In genomic region chr6:134175532-134176282, GRCh38 we compare ENCODE assay signal across 8 cellular contexts.
A peak's percentile ranks its signal among the peaks of the same experiment; 100 is the strongest.
DNase-seq lines count a peak whose midpoint lies in the region; ATAC-seq and TF ChIP-seq lines count a peak whose summit lies in the region.

No MANE protein-coding gene starts in this region.

- H3K9me3 Mint-ChIP-seq in Caco-2 (ENCODE audit: unreplicated experiment), result no peaks in the 10 kb centered on the region
- H3K9me3 Mint-ChIP-seq in naive B cell, result no peaks in the 10 kb centered on the region

- H3K27me3 ChIP-seq in Caco-2 (replicated peaks; ENCODE audit: control insufficient read depth, insufficient read depth, low read length) (no peaks in the 10 kb centered on the region), MM.1S (replicated peaks; ENCODE audit: insufficient read depth, low read length) (no peaks in the 10 kb centered on the region)

- H3K4me1 ChIP-seq in Caco-2 (peaks cover 11% of the 10 kb centered on the region), MM.1S (ENCODE audit: low read length) (peaks cover 29% of the 10 kb centered on the region)

- peaks cover 27% of the 10 kb centered on the region for H3F3A ChIP-seq in MM.1S (ENCODE audit: insufficient read depth, low read length)

- no peaks in the 10 kb centered on the region for H3K9me2 ChIP-seq in MM.1S (replicated peaks; ENCODE audit: insufficient read depth, low read length)

- POLR2A ChIA-PET in Caco-2 (lab: Charles Lee), result interaction anchor here (0.6 to 0.7 kb wide), 2 partner anchors 267 to 678 kb away, joined by 3 to 4 read pairs; no protein-coding TSS in a partner anchor

- ATAC-seq in GM21717 (IDR thresholded peaks at IDR 0.05; ENCODE audit: unreplicated experiment), result peak; percentile 13
- ATAC-seq in naive B cell (ENCODE audit: low read depth in 2 of 2), result peak in 1 of 2 donors; percentile 11

- 0 out of 2 replicates have a peak, but pooled peaks cover 10% of the 10 kb centered on the region for H4K20me1 ChIP-seq in MM.1S (ENCODE audit: insufficient read depth, low read length)

- CTCF ChIA-PET in Caco-2 (lab: Charles Lee), result interaction anchor here (1.0 kb wide), 1 partner anchor 22 kb away, joined by 3 read pairs; no protein-coding TSS in a partner anchor

- DNase-seq in Caco-2, result peak; percentile 66
- peak; percentile 43 for DNase-seq in MM.1S
- peak; percentile 42 for DNase-seq in activated T-cell treated with anti-CD3 and anti-CD28 coated beads for 48 hours (ENCODE audit: low read depth)
- peak; percentile 79 for DNase-seq in fibroblast of gingiva (ENCODE audit: low read depth)
- DNase-seq in naive B cell, result peak; percentile 12
- DNase-seq in superior temporal gyrus (ENCODE audit: extremely low spot score), result peak; percentile 70
- no peak for DNase-seq in epidermal melanocyte (ENCODE audit: insufficient read length, low spot score)

- no peak for TF ChIP-seq CTCF in Caco-2 (IDR thresholded peaks at IDR 0.05; ENCODE audit: insufficient read depth in 1 of 2, low read depth in 1 of 2, low read length in 1 of 2, severe bottlenecking in 1 of 2, unreplicated experiment in 1 of 2)
- no peak for TF ChIP-seq CTCF in MM.1S (IDR thresholded peaks at IDR 0.05; ENCODE audit: low read length)

- BruUV-seq in Caco-2 (replicated peaks; lab: Mats Ljungman, UMichigan), result no TSS peak

- H3K27ac Mint-ChIP-seq in Caco-2 (ENCODE audit: unreplicated experiment) (peak overlapping the region; percentile 85), naive B cell (peak overlapping the region; percentile 83 to 96 (median 86))

- peaks cover 37% of the 10 kb centered on the region for H3K79me2 ChIP-seq in MM.1S (ENCODE audit: low read length)

- H3K4me1 Mint-ChIP-seq in Caco-2 (ENCODE audit: low read depth, unreplicated experiment) (no peaks in the 10 kb centered on the region), naive B cell (peaks cover 29 to 54% (median 39%) of the 10 kb centered on the region in 3 donors)

- peak overlapping the region; percentile 92 for H3K9ac ChIP-seq in MM.1S (ENCODE audit: low read length)

- peak overlapping the region; percentile 86 for H3K4me3 Mint-ChIP-seq in Caco-2 (ENCODE audit: unreplicated experiment)
- H3K4me3 Mint-ChIP-seq in naive B cell, result peak overlapping the region; percentile 84 to 98 (median 93)

- peak overlapping the region; percentile 81; the same call in 1 of the 2 replicates for H3K27ac ChIP-seq in MM.1S (ENCODE audit: low read length)

- intact Hi-C loops in Caco-2 (cut with micrococcal nuclease; ENCODE audit: unreplicated experiment), result loop anchor here (1.0 to 10.0 kb wide), 3 partner anchors 227 to 379 kb away; no protein-coding TSS in a partner anchor

- H3K9me3 ChIP-seq in Caco-2, result no peaks in the 10 kb centered on the region
- no peaks in the 10 kb centered on the region for H3K9me3 ChIP-seq in MM.1S (replicated peaks; ENCODE audit: insufficient read depth, low read length)

- H3K4me2 ChIP-seq in MM.1S (ENCODE audit: low read depth, low read length), result peak overlapping the region; percentile 63

- peak overlapping the region; percentile 80 for H2AFZ ChIP-seq in MM.1S (ENCODE audit: low read length)

- H3K27me3 Mint-ChIP-seq in Caco-2 (ENCODE audit: insufficient read depth, unreplicated experiment) (no peaks in the 10 kb centered on the region), naive B cell (no peaks in the 10 kb centered on the region)

- peak overlapping the region; percentile 56 for H3K4me3 ChIP-seq in Caco-2 (ENCODE audit: low read depth, low read length)
- H3K4me3 ChIP-seq in MM.1S (ENCODE audit: low read length), result peak overlapping the region; percentile 75

- H3K36me3 Mint-ChIP-seq in Caco-2 (ENCODE audit: insufficient read depth, unreplicated experiment), result peaks cover 58% of the 10 kb centered on the region
- H3K36me3 Mint-ChIP-seq in naive B cell, result peaks cover 4 to 8% of the 10 kb centered on the region in 2 donors

- H3K36me3 ChIP-seq in Caco-2 (ENCODE audit: control insufficient read depth, insufficient read depth, low read length) (peaks cover 1% of the 10 kb centered on the region), MM.1S (replicated peaks; ENCODE audit: insufficient read depth, low read length) (peaks cover 18% of the 10 kb centered on the region)
